ENCODE assay signal across 8 cellular contexts in genomic region chr9:127166651-127167524, GRCh38. TPM values are rescaled to one million over a fixed set of nuclear protein-coding genes. Genes with fewer than 3 reads are reported as not detected.
A peak's percentile ranks its signal among the peaks of the same experiment; 100 is the strongest.
DNase-seq lines count a peak whose midpoint lies in the region; ATAC-seq, FAIRE-seq and TF ChIP-seq lines count a peak whose summit lies in the region.

No MANE protein-coding gene starts in this region.

- H3K79me2 ChIP-seq in K562 (ENCODE audit: control insufficient read depth, insufficient read depth, low read length), result no peaks in the 10 kb centered on the region

- H3K4me2 ChIP-seq in K562 (ENCODE audit: insufficient read depth, low read length), result peak overlapping the region; percentile 31

- no peaks in the 10 kb centered on the region for H3K9me3 ChIP-seq in K562 (replicated peaks; ENCODE audit: control insufficient read depth, insufficient read depth, low read depth, low read length)

- peak; percentile 74 for ATAC-seq in GM21526 (IDR thresholded peaks at IDR 0.05; ENCODE audit: low FRiP score, unreplicated experiment)
- peak; percentile 81 for ATAC-seq in K562
- no peak for ATAC-seq in activated T-helper 17 cell treated with anti-CD3 and anti-CD28 coated beads, Interleukin-2, amount 50 U/mL, for 72 hours (replicated peaks)

- no peak overlapping the region for H3K9ac ChIP-seq in K562 (ENCODE audit: insufficient read depth in 1 of 2, low read depth in 2 of 2, low read length in 2 of 2)

- H3K4me3 Mint-ChIP-seq in activated T-helper 17 cell treated with anti-CD3 and anti-CD28 coated beads, Interleukin-2, amount 50 U/mL, for 72 hours, result no peak overlapping the region

- no TSS peak for BruUV-seq in K562 (replicated peaks; lab: Mats Ljungman, UMichigan)

- H3K9me1 ChIP-seq in K562 (ENCODE audit: control insufficient read depth, insufficient read depth, low read length), result no peaks in the 10 kb centered on the region

- H3K4me3 ChIP-seq in K562, result no peak overlapping the region

- FAIRE-seq in K562 (lab: Jason Lieb, UNC), result peak; percentile 29

- intact Hi-C loops in K562 (cut with micrococcal nuclease), result no loop called here

- H3K27me3 Mint-ChIP-seq in activated T-helper 17 cell treated with anti-CD3 and anti-CD28 coated beads, Interleukin-2, amount 50 U/mL, for 72 hours, result no peaks in the 10 kb centered on the region

- peak overlapping the region; percentile 8 for H2AFZ ChIP-seq in K562 (ENCODE audit: low read depth, low read length)

- no peak overlapping the region for H3K27ac Mint-ChIP-seq in activated T-helper 17 cell treated with anti-CD3 and anti-CD28 coated beads, Interleukin-2, amount 50 U/mL, for 72 hours

- TF ChIP-seq POLR2A in K562 (conservative IDR thresholded peaks at IDR 0.05), result no peak

- CTCF ChIA-PET in K562 (lab: Yijun Ruan, JAX; ENCODE audit: low intra/inter-chr PET ratio), result no interaction called here

- H3K4me1 ChIP-seq in K562 (replicated peaks in 1 of 2; ENCODE audit: control insufficient read depth in 2 of 2, insufficient read depth in 2 of 2, low read length in 2 of 2), result peaks cover 13 to 26% of the 10 kb centered on the region in 2 experiments; a peak in 3 of 5 replicates

- TF ChIP-seq EP300 in K562 (IDR thresholded peaks at IDR 0.05; ENCODE audit: low read length), result peak; percentile 47; the same call in 1 of the 2 replicates

- TF ChIP-seq CTCF in K562 (IDR thresholded peaks at IDR 0.05 in 2 of 3, conservative IDR thresholded peaks at IDR 0.05 in 1 of 3; ENCODE audit: insufficient read depth in 2 of 3, low read depth in 1 of 3, low read length in 3 of 3), result no peak

- WGBS in K562 (ENCODE audit: insufficient coverage, low coverage, missing lambda C conversion rate), result 19% methylated on average over 12 of the region's 12 CpGs

- TF ChIP-seq RAD21 in K562 (CRISPR knock-in tag; conservative IDR thresholded peaks at IDR 0.05 in 1 of 2, IDR thresholded peaks at IDR 0.05 in 1 of 2), result no peak

- peak; percentile 43 for DNase-seq in GM03348 (ENCODE audit: low spot score)
- DNase-seq in HT1080 (ENCODE audit: low read depth), result peak; percentile 90
- peak; percentile 63 to 70 (median 66) for DNase-seq in K562 (ENCODE audit: extremely low read depth in 1 of 4, low spot score in 3 of 4)
- DNase-seq in globus pallidus (ENCODE audit: low spot score), result no peak
- no peak for DNase-seq in SKM-1 (lab: John Stamatoyannopoulos, UW; ENCODE audit: unreplicated experiment)
- DNase-seq in activated effector memory CD4-positive, alpha-beta T cell treated with Interleukin-2 at 50 U/mL for 16 hours, result no peak

- in situ Hi-C loops in K562 (cut with MboI), result no loop called here

- H3K9me3 Mint-ChIP-seq in activated T-helper 17 cell treated with anti-CD3 and anti-CD28 coated beads, Interleukin-2, amount 50 U/mL, for 72 hours, result no peaks in the 10 kb centered on the region

- H4K20me1 ChIP-seq in K562 (replicated peaks; ENCODE audit: control insufficient read depth, insufficient read depth, low read length), result 0 out of 2 replicates have a peak, but pooled peaks cover 3% of the 10 kb centered on the region

- H3K36me3 Mint-ChIP-seq in activated T-helper 17 cell treated with anti-CD3 and anti-CD28 coated beads, Interleukin-2, amount 50 U/mL, for 72 hours (ENCODE audit: low read depth), result no peaks in the 10 kb centered on the region

- peaks cover 16% of the 10 kb centered on the region for H3K4me1 Mint-ChIP-seq in activated T-helper 17 cell treated with anti-CD3 and anti-CD28 coated beads, Interleukin-2, amount 50 U/mL, for 72 hours

- H3K36me3 ChIP-seq in K562 (ENCODE audit: control insufficient read depth, insufficient read depth, low read length), result no peaks in the 10 kb centered on the region

- POLR2A ChIA-PET in K562 (lab: Yijun Ruan, JAX), result interaction anchor here (0.6 to 0.8 kb wide), 6 partner anchors 22 to 495 kb away, joined by 3 to 4 read pairs (median 3); no protein-coding TSS in a partner anchor

- H3K27me3 ChIP-seq in K562 (ENCODE audit: control insufficient read depth in 2 of 2, insufficient read depth in 2 of 2, low read length in 2 of 2), result no peaks in the 10 kb centered on the region

- H3K27ac ChIP-seq in K562 (ENCODE audit: extremely low read depth, low read depth, low read length), result no peak overlapping the region

TF ChIP-seq in K562, 482 proteins besides CTCF, POLR2A, EP300 and RAD21 (continues in another document):
- TF ChIP-seq CHCHD3 (CRISPR knock-in tag; IDR thresholded peaks at IDR 0.05), result no peak
- no peak for TF ChIP-seq SIN3A (IDR thresholded peaks at IDR 0.05; ENCODE audit: borderline replicate concordance in 2 of 2, control insufficient read depth in 1 of 2, low read depth in 2 of 2, low read length in 2 of 2)
- TF ChIP-seq CSDE1 (IDR thresholded peaks at IDR 0.05), result no peak
- TF ChIP-seq EGR1 (conservative IDR thresholded peaks at IDR 0.05), result no peak
- peak; percentile 36; the same call in 1 of the 2 replicates for TF ChIP-seq CEBPB (tag; IDR thresholded peaks at IDR 0.05)
- TF ChIP-seq STAT5B (CRISPR knock-in tag; IDR thresholded peaks at IDR 0.05), result no peak
- TF ChIP-seq ZNF561 (CRISPR knock-in tag; conservative IDR thresholded peaks at IDR 0.05), result no peak
- no peak for TF ChIP-seq ZBTB43 (CRISPR knock-in tag; IDR thresholded peaks at IDR 0.05)
- TF ChIP-seq ETV6 (IDR thresholded peaks at IDR 0.05; ENCODE audit: borderline replicate concordance in 1 of 2, low read depth in 2 of 2, low read length in 1 of 2), result no peak
- TF ChIP-seq ETV6 (CRISPR knock-in tag; IDR thresholded peaks at IDR 0.05; ENCODE audit: borderline replicate concordance), result no peak
- no peak for TF ChIP-seq RBM22 (IDR thresholded peaks at IDR 0.05; ENCODE audit: low read depth, low read length, poor library complexity, severe bottlenecking)
- TF ChIP-seq USF1 (CRISPR knock-in tag; IDR thresholded peaks at IDR 0.05), result peak; percentile 46; the same call in 1 of the 2 replicates
- no peak for TF ChIP-seq ZNF586 (CRISPR knock-in tag; conservative IDR thresholded peaks at IDR 0.05)
- TF ChIP-seq ZFX (CRISPR knock-in tag; IDR thresholded peaks at IDR 0.05), result no peak
- no peak for TF ChIP-seq ZBTB34 (CRISPR knock-in tag; IDR thresholded peaks at IDR 0.05)
- no peak for TF ChIP-seq SNAPC5 (CRISPR knock-in tag; IDR thresholded peaks at IDR 0.05)
- TF ChIP-seq NRF1 (conservative IDR thresholded peaks at IDR 0.05 in 1 of 2, IDR thresholded peaks at IDR 0.05 in 1 of 2), result peak; percentile 59 to 67
- TF ChIP-seq RBM25 (IDR thresholded peaks at IDR 0.05; ENCODE audit: low read depth, low read length, severe bottlenecking), result no peak

RNA-seq across cellular contexts. Expression of gene ANGPTL2, which starts 44.5 kb away (rescaled TPM):
- total RNA-seq in HT1080 (2014; rRNA removed; shearing (Covaris generic)), result 5.0 and 5.2 TPM in 2 replicates
- polyA plus RNA-seq in HT1080 (2015; cell fraction: cytosol; rRNA removed), result 0.16 and 0.37 TPM in 2 replicates
- 0.36 and 0.94 TPM in 2 replicates for polyA plus RNA-seq in HT1080 (2015; cell fraction: nucleus; rRNA removed)
- not detected in 2 replicates for total RNA-seq in K562 (2011; cell fraction: chromatin; rRNA removed; ENCODE audit: low replicate concordance)
- not detected in 2 replicates for total RNA-seq in K562 (2011; cell fraction: nucleolus; rRNA removed)
- not detected in 2 replicates for total RNA-seq in K562 (2011; cell fraction: nucleoplasm; rRNA removed)
- total RNA-seq in K562 (2014; rRNA removed) (not detected in 2 replicates), K562 (2014; rRNA removed; fragmentation: Illumina TruSeq; extraction: Trizol) (not detected in 2 replicates), K562 (2015; rRNA removed; fragmentation: Illumina TruSeq; extraction: Trizol) (not detected in 2 replicates), K562 (2021) (not detected in 2 replicates)
- polyA plus RNA-seq in K562 (2011; rRNA removed) (not detected in 2 replicates), K562 (2014; fragmentation: Illumina TruSeq; extraction: Trizol) (not detected in 2 replicates), K562 (2014; fragmentation: Nextera tagmentation; extraction: Ambion mirVana) (not detected), K562 (2014; rRNA removed) (not detected in 2 replicates)
- 0.01 TPM in 1 of 2 replicates, not detected in the other for polyA plus RNA-seq in K562 (2011; cell fraction: cytosol; rRNA removed)
- not detected in 2 replicates for polyA plus RNA-seq in K562 (2011; cell fraction: nucleus; rRNA removed)
- polyA plus RNA-seq in K562 (2012), result 0.03 TPM in 1 of 2 replicates, not detected in the other
- polyA minus RNA-seq in K562 (2011; rRNA and poly(A)+ RNA removed), result not detected in 2 replicates
- not detected in 2 replicates for polyA minus RNA-seq in K562 (2011; cell fraction: cytosol; rRNA and poly(A)+ RNA removed)
- polyA minus RNA-seq in K562 (2011; cell fraction: nucleus; rRNA and poly(A)+ RNA removed), result not detected in 2 replicates
- not detected for total RNA-seq in activated T-helper 17 cell treated with anti-CD3 and anti-CD28 coated beads, Interleukin-2, amount 50 U/mL, for 72 hours

Comparison
In these comparisons a context has a peak if more than half of its experiments do, and no peak if none do; other contexts are left out.
1. DNase-seq: peak in GM03348 (single experiment), HT1080 (single experiment) and K562 (4 of 4); none in globus pallidus (single experiment), SKM-1 (single experiment) and activated effector memory CD4-positive, alpha-beta T cell treated with Interleukin-2 at 50 U/mL for 16 hours (single experiment).